In genomic region chr14:73458219-73458976, GRCh38 we compare ENCODE assay signal across 8 cellular contexts. TPM values are rescaled to one million over a fixed set of nuclear protein-coding genes. Genes with fewer than 3 reads are reported as not detected.
A peak's percentile ranks its signal among the peaks of the same experiment; 100 is the strongest.
DNase-seq lines count a peak whose midpoint lies in the region; ATAC-seq and TF ChIP-seq lines count a peak whose summit lies in the region.

Gene NUMB, minus strand, starts transcription at chr14:73458546. Its CDS starts 102,795 bp downstream, at chr14:73355751.

- ATAC-seq in activated T-helper 17 cell treated with anti-CD3 and anti-CD28 coated beads, Interleukin-2, amount 50 U/mL, for 72 hours (replicated peaks): peak; percentile 96
- ATAC-seq in naive thymus-derived CD4-positive, alpha-beta T cell: peak; percentile 99
- ATAC-seq in stimulated activated naive B cell treated with anti-CD40 and anti-IgM and Interleukin-4, amounts not matched to agents 10 μg/mL and 1 μg/mL and 100 μg/mL, for 72 hours (replicated peaks): peak; percentile 97 to 98

- no peaks in the 10 kb centered on the region for H3K36me3 ChIP-seq in fibroblast of lung (ENCODE audit: control insufficient read depth, insufficient read depth, low read length)
- H3K36me3 ChIP-seq in naive thymus-derived CD4-positive, alpha-beta T cell (ENCODE audit: control insufficient read depth in 2 of 3, insufficient read depth in 3 of 3, low read length in 3 of 3): peaks cover 0 to 8% (median 0%) of the 10 kb centered on the region in 3 experiments

- DNase-seq in EH (ENCODE audit: low read depth) (peak; percentile 100), GOT3 (lab: John Stamatoyannopoulos, UW) (peak; percentile 65), LNCaP clone FGC (ENCODE audit: low read depth) (peak; percentile 100), RWPE1 (ENCODE audit: low spot score) (peak; percentile 100), fibroblast of lung (ENCODE audit: low read depth in 2 of 2) (peak; percentile 100)
- peak; percentile 70 to 99 (median 98) for DNase-seq in naive thymus-derived CD4-positive, alpha-beta T cell
- peak; percentile 98 for DNase-seq in stimulated activated naive B cell treated with anti-CD40 and anti-IgM and Interleukin-4, amounts not matched to agents 10 μg/mL and 1 μg/mL and 100 μg/mL, for 72 hours

- intact Hi-C loops in naive thymus-derived CD4-positive, alpha-beta T cell (cut with micrococcal nuclease): loop anchor here (1.0 to 2.0 kb wide), 10 partner anchors 32 to 626 kb away; partner anchors contain the start of genes DCAF4 (in 2 of the 2), PSEN1 (in 2 of the 2), RBM25 (in 2 of the 2) and RIOX1 (in 2 of the 2)

- peak within 1 kb of the TSS; percentile 94 for H3K4me3 Mint-ChIP-seq in activated T-helper 17 cell treated with anti-CD3 and anti-CD28 coated beads, Interleukin-2, amount 50 U/mL, for 72 hours
- H3K4me3 Mint-ChIP-seq in naive thymus-derived CD4-positive, alpha-beta T cell: peak within 1 kb of the TSS; percentile 87 to 100 (median 98)
- peak within 1 kb of the TSS; percentile 93 to 99 for H3K4me3 Mint-ChIP-seq in stimulated activated naive B cell treated with anti-CD40 and anti-IgM and Interleukin-4, amounts not matched to agents 10 μg/mL and 1 μg/mL and 100 μg/mL, for 72 hours

- H3K4me1 ChIP-seq in fibroblast of lung (ENCODE audit: control insufficient read depth, extremely low read depth, insufficient read depth, low read length): peaks cover 36% of the 10 kb centered on the region
- H3K4me1 ChIP-seq in naive thymus-derived CD4-positive, alpha-beta T cell (ENCODE audit: control insufficient read depth in 2 of 2, insufficient read depth in 2 of 2, low read length in 2 of 2): peaks cover 0 to 9% of the 10 kb centered on the region in 2 donors

- H3K9ac ChIP-seq in fibroblast of lung (ENCODE audit: insufficient read depth, low read length): peak within 1 kb of the TSS; percentile 78

- H3K4me3 ChIP-seq in LNCaP clone FGC (ENCODE audit: low read depth, low read length) (peak within 1 kb of the TSS; percentile 92), fibroblast of lung (replicated peaks in 1 of 4; ENCODE audit: control extremely low read depth in 1 of 4, insufficient read depth in 1 of 4, low read depth in 3 of 4, low read length in 4 of 4) (peak within 1 kb of the TSS; percentile 78 to 94 (median 87))
- peak within 1 kb of the TSS; percentile 71 for H3K4me3 ChIP-seq in naive thymus-derived CD4-positive, alpha-beta T cell (ENCODE audit: low read length)

- H3K9me3 Mint-ChIP-seq in activated T-helper 17 cell treated with anti-CD3 and anti-CD28 coated beads, Interleukin-2, amount 50 U/mL, for 72 hours: no peaks in the 10 kb centered on the region
- no peaks in the 10 kb centered on the region for H3K9me3 Mint-ChIP-seq in naive thymus-derived CD4-positive, alpha-beta T cell
- no peaks in the 10 kb centered on the region for H3K9me3 Mint-ChIP-seq in stimulated activated naive B cell treated with anti-CD40 and anti-IgM and Interleukin-4, amounts not matched to agents 10 μg/mL and 1 μg/mL and 100 μg/mL, for 72 hours

- CTCF ChIA-PET in RWPE1 (lab: Yijun Ruan, JAX): interaction anchor here (0.6 to 1.0 kb wide), 2 partner anchors 14 to 130 kb away, joined by 4 to 5 read pairs; no protein-coding TSS in a partner anchor
- CTCF ChIA-PET in naive thymus-derived CD4-positive, alpha-beta T cell (lab: Charles Lee): interaction anchor here (1.0 to 1.5 kb wide), 2 partner anchors 11 to 13 kb away, joined by 4 to 7 read pairs; no protein-coding TSS in a partner anchor

- TF ChIP-seq CTCF in LNCaP clone FGC (IDR thresholded peaks at IDR 0.05; ENCODE audit: control insufficient read depth, extremely low read depth, insufficient read depth): peak; percentile 12; the same call in 1 of the 2 replicates
- TF ChIP-seq CTCF in RWPE1 (conservative IDR thresholded peaks at IDR 0.05; ENCODE audit: low read depth): no peak
- no peak for TF ChIP-seq CTCF in fibroblast of lung (conservative IDR thresholded peaks at IDR 0.05 in 1 of 2, IDR thresholded peaks at IDR 0.05 in 1 of 2; ENCODE audit: low read depth in 1 of 2, low read length in 2 of 2)

- H3K27ac ChIP-seq in RWPE1: peak within 1 kb of the TSS; percentile 85
- H3K27ac ChIP-seq in fibroblast of lung (ENCODE audit: insufficient read depth, low read length): peak within 1 kb of the TSS; percentile 86
- H3K27ac ChIP-seq in naive thymus-derived CD4-positive, alpha-beta T cell (ENCODE audit: low read depth, low read length): peak within 1 kb of the TSS; percentile 82

- peaks cover 32% of the 10 kb centered on the region for H3K4me1 Mint-ChIP-seq in activated T-helper 17 cell treated with anti-CD3 and anti-CD28 coated beads, Interleukin-2, amount 50 U/mL, for 72 hours
- peaks cover 32 to 48% (median 45%) of the 10 kb centered on the region in 7 donors for H3K4me1 Mint-ChIP-seq in naive thymus-derived CD4-positive, alpha-beta T cell
- peaks cover 22 to 63% of the 10 kb centered on the region in 2 donors for H3K4me1 Mint-ChIP-seq in stimulated activated naive B cell treated with anti-CD40 and anti-IgM and Interleukin-4, amounts not matched to agents 10 μg/mL and 1 μg/mL and 100 μg/mL, for 72 hours

- H3K27me3 Mint-ChIP-seq in activated T-helper 17 cell treated with anti-CD3 and anti-CD28 coated beads, Interleukin-2, amount 50 U/mL, for 72 hours: no peaks in the 10 kb centered on the region
- H3K27me3 Mint-ChIP-seq in naive thymus-derived CD4-positive, alpha-beta T cell: no peaks in the 10 kb centered on the region
- no peaks in the 10 kb centered on the region for H3K27me3 Mint-ChIP-seq in stimulated activated naive B cell treated with anti-CD40 and anti-IgM and Interleukin-4, amounts not matched to agents 10 μg/mL and 1 μg/mL and 100 μg/mL, for 72 hours

- H3K4me2 ChIP-seq in fibroblast of lung (ENCODE audit: extremely low read depth, insufficient read depth, low read length): peak within 1 kb of the TSS; percentile 86

- peak within 1 kb of the TSS; percentile 99 for H3K27ac Mint-ChIP-seq in activated T-helper 17 cell treated with anti-CD3 and anti-CD28 coated beads, Interleukin-2, amount 50 U/mL, for 72 hours
- peak within 1 kb of the TSS; percentile 80 to 98 (median 94) for H3K27ac Mint-ChIP-seq in naive thymus-derived CD4-positive, alpha-beta T cell
- H3K27ac Mint-ChIP-seq in stimulated activated naive B cell treated with anti-CD40 and anti-IgM and Interleukin-4, amounts not matched to agents 10 μg/mL and 1 μg/mL and 100 μg/mL, for 72 hours: peak within 1 kb of the TSS; percentile 98

- H3K36me3 Mint-ChIP-seq in activated T-helper 17 cell treated with anti-CD3 and anti-CD28 coated beads, Interleukin-2, amount 50 U/mL, for 72 hours (ENCODE audit: low read depth): peaks cover 15% of the 10 kb centered on the region
- H3K36me3 Mint-ChIP-seq in naive thymus-derived CD4-positive, alpha-beta T cell: peaks cover 0 to 5% (median 0%) of the 10 kb centered on the region in 5 donors
- peaks cover 2 to 4% of the 10 kb centered on the region in 2 donors for H3K36me3 Mint-ChIP-seq in stimulated activated naive B cell treated with anti-CD40 and anti-IgM and Interleukin-4, amounts not matched to agents 10 μg/mL and 1 μg/mL and 100 μg/mL, for 72 hours

- H2AFZ ChIP-seq in fibroblast of lung (ENCODE audit: low read length): peak within 1 kb of the TSS; percentile 85

- no peaks in the 10 kb centered on the region for H3K27me3 ChIP-seq in fibroblast of lung (ENCODE audit: control insufficient read depth, insufficient read depth, low read length)
- no peaks in the 10 kb centered on the region for H3K27me3 ChIP-seq in naive thymus-derived CD4-positive, alpha-beta T cell (ENCODE audit: control insufficient read depth in 2 of 2, insufficient read depth in 2 of 2, low read length in 2 of 2)

- POLR2A ChIA-PET in RWPE1 (lab: Yijun Ruan, JAX; ENCODE audit: low non-redundant PET): interaction anchor here (0.6 kb wide), 1 partner anchor 322 kb away, joined by 3 read pairs; the partner anchor contains the start of gene PSEN1
- POLR2A ChIA-PET in naive thymus-derived CD4-positive, alpha-beta T cell (lab: Charles Lee): interaction anchor here (0.6 to 1.9 kb wide), 9 partner anchors 11 to 399 kb away, joined by 3 to 19 read pairs (median 4); partner anchors contain the start of genes ACOT2, ACOT6, PSEN1 and RBM25

- peaks cover 49% of the 10 kb centered on the region for H3K79me2 ChIP-seq in fibroblast of lung (ENCODE audit: control insufficient read depth, insufficient read depth, low read length)

- peaks cover 2% of the 10 kb centered on the region for H4K20me1 ChIP-seq in fibroblast of lung (ENCODE audit: control insufficient read depth, extremely low read depth, insufficient read depth, low read length)

- H3K9me3 ChIP-seq in fibroblast of lung (ENCODE audit: control insufficient read depth, insufficient read depth, low read depth, low read length): no peaks in the 10 kb centered on the region
- H3K9me3 ChIP-seq in naive thymus-derived CD4-positive, alpha-beta T cell (ENCODE audit: control insufficient read depth in 2 of 3, low read length in 3 of 3): no peaks in the 10 kb centered on the region

RNA-seq across cellular contexts. Expression of gene NUMB, which starts in this region (rescaled TPM):
- 10 to 100 TPM; 45.1 to 55.0 TPM for total RNA-seq in activated T-helper 17 cell treated with anti-CD3 and anti-CD28 coated beads, Interleukin-2, amount 50 U/mL, for 72 hours
- total RNA-seq in fibroblast of lung: 21.3 and 36.0 TPM in 2 replicates
- 107 and 151 TPM in 2 replicates for polyA plus RNA-seq in fibroblast of lung
- polyA plus RNA-seq in fibroblast of lung (2012): 42.1 and 67.8 TPM in 2 replicates
- 210 and 265 TPM in 2 replicates for polyA minus RNA-seq in fibroblast of lung (ENCODE audit: low replicate concordance)
- 10 to 100 TPM; 48.9 to 90.6 (median 49.4) TPM for total RNA-seq in naive thymus-derived CD4-positive, alpha-beta T cell
- 10 to 100 TPM; 32.7 to 44.5 TPM for polyA plus RNA-seq in naive thymus-derived CD4-positive, alpha-beta T cell

Comparison
In these comparisons a context has a peak if more than half of its experiments do, and no peak if none do; other contexts are left out.
1. Peak in every context shown above with its lines: DNase-seq, ATAC-seq, H3K4me3 ChIP-seq and H3K27ac ChIP-seq.